2 cellular contexts compared by ENCODE assay signal in the genomic region with DNA sequence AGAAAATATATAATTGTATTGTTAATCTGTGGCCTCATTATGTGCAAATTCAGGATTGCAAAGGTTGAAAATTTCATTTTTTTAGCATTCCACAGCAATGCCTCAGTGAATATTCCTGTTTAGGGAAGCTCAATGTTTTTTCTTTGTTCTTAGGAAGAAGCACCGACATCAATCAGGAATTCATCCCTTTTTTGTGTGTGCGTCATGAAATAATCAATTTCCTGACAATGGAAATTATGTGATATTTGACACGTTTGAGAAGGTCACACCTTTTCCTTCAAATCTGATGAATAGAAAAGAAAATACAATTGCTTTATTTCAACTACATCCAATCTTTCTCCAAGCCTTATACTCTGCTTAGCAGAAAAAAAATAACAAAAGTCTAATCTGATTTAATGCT.
TF ChIP-seq lines count a peak whose summit lies in the region.

No MANE protein-coding gene starts in this region.

TF ChIP-seq in H1, 55 proteins besides CTCF, POLR2A, EP300 and RAD21:
- TF ChIP-seq, protein P1, sequence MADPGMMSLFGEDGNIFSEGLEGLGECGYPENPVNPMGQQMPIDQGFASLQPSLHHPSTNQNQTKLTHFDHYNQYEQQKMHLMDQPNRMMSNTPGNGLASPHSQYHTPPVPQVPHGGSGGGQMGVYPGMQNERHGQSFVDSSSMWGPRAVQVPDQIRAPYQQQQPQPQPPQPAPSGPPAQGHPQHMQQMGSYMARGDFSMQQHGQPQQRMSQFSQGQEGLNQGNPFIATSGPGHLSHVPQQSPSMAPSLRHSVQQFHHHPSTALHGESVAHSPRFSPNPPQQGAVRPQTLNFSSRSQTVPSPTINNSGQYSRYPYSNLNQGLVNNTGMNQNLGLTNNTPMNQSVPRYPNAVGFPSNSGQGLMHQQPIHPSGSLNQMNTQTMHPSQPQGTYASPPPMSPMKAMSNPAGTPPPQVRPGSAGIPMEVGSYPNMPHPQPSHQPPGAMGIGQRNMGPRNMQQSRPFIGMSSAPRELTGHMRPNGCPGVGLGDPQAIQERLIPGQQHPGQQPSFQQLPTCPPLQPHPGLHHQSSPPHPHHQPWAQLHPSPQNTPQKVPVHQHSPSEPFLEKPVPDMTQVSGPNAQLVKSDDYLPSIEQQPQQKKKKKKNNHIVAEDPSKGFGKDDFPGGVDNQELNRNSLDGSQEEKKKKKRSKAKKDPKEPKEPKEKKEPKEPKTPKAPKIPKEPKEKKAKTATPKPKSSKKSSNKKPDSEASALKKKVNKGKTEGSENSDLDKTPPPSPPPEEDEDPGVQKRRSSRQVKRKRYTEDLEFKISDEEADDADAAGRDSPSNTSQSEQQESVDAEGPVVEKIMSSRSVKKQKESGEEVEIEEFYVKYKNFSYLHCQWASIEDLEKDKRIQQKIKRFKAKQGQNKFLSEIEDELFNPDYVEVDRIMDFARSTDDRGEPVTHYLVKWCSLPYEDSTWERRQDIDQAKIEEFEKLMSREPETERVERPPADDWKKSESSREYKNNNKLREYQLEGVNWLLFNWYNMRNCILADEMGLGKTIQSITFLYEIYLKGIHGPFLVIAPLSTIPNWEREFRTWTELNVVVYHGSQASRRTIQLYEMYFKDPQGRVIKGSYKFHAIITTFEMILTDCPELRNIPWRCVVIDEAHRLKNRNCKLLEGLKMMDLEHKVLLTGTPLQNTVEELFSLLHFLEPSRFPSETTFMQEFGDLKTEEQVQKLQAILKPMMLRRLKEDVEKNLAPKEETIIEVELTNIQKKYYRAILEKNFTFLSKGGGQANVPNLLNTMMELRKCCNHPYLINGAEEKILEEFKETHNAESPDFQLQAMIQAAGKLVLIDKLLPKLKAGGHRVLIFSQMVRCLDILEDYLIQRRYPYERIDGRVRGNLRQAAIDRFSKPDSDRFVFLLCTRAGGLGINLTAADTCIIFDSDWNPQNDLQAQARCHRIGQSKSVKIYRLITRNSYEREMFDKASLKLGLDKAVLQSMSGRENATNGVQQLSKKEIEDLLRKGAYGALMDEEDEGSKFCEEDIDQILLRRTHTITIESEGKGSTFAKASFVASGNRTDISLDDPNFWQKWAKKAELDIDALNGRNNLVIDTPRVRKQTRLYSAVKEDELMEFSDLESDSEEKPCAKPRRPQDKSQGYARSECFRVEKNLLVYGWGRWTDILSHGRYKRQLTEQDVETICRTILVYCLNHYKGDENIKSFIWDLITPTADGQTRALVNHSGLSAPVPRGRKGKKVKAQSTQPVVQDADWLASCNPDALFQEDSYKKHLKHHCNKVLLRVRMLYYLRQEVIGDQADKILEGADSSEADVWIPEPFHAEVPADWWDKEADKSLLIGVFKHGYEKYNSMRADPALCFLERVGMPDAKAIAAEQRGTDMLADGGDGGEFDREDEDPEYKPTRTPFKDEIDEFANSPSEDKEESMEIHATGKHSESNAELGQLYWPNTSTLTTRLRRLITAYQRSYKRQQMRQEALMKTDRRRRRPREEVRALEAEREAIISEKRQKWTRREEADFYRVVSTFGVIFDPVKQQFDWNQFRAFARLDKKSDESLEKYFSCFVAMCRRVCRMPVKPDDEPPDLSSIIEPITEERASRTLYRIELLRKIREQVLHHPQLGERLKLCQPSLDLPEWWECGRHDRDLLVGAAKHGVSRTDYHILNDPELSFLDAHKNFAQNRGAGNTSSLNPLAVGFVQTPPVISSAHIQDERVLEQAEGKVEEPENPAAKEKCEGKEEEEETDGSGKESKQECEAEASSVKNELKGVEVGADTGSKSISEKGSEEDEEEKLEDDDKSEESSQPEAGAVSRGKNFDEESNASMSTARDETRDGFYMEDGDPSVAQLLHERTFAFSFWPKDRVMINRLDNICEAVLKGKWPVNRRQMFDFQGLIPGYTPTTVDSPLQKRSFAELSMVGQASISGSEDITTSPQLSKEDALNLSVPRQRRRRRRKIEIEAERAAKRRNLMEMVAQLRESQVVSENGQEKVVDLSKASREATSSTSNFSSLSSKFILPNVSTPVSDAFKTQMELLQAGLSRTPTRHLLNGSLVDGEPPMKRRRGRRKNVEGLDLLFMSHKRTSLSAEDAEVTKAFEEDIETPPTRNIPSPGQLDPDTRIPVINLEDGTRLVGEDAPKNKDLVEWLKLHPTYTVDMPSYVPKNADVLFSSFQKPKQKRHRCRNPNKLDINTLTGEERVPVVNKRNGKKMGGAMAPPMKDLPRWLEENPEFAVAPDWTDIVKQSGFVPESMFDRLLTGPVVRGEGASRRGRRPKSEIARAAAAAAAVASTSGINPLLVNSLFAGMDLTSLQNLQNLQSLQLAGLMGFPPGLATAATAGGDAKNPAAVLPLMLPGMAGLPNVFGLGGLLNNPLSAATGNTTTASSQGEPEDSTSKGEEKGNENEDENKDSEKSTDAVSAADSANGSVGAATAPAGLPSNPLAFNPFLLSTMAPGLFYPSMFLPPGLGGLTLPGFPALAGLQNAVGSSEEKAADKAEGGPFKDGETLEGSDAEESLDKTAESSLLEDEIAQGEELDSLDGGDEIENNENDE (IDR thresholded peaks at IDR 0.05; ENCODE audit: insufficient replicate concordance, low read length), result no peak
- no peak for TF ChIP-seq CREB1 (IDR thresholded peaks at IDR 0.05)
- TF ChIP-seq CBX8 (IDR thresholded peaks at IDR 0.05; ENCODE audit: borderline replicate concordance, low read depth, low read length), result no peak
- no peak for TF ChIP-seq ASH2L (IDR thresholded peaks at IDR 0.05; ENCODE audit: low read length)
- TF ChIP-seq SAP30 (IDR thresholded peaks at IDR 0.05; ENCODE audit: insufficient read depth, insufficient replicate concordance, low read length), result no peak
- TF ChIP-seq KDM5A (IDR thresholded peaks at IDR 0.05; ENCODE audit: low read length), result no peak
- TF ChIP-seq HDAC6 (IDR thresholded peaks at IDR 0.05; ENCODE audit: low read depth, low read length), result no peak
- no peak for TF ChIP-seq CTBP2 (IDR thresholded peaks at IDR 0.05; ENCODE audit: borderline replicate concordance, insufficient read depth, insufficient read length, low read length)
- no peak for TF ChIP-seq KDM1A (IDR thresholded peaks at IDR 0.05; ENCODE audit: borderline replicate concordance, low read length)
- TF ChIP-seq KDM4A (IDR thresholded peaks at IDR 0.05; ENCODE audit: low read depth, low read length, severe bottlenecking), result no peak
- TF ChIP-seq BCL11A (IDR thresholded peaks at IDR 0.05; ENCODE audit: low read depth in 2 of 2, low read length in 2 of 2), result no peak
- no peak for TF ChIP-seq MAX (IDR thresholded peaks at IDR 0.05)

TF ChIP-seq in neural cell, 6 proteins besides CTCF, POLR2A, EP300 and RAD21:
- TF ChIP-seq SMC3 (conservative IDR thresholded peaks at IDR 0.05; ENCODE audit: poor library complexity), result no peak
- TF ChIP-seq REST (IDR thresholded peaks at IDR 0.05; ENCODE audit: borderline replicate concordance), result peak; percentile 53
- TF ChIP-seq POLR2AphosphoS5 (IDR thresholded peaks at IDR 0.05), result no peak
- no peak for TF ChIP-seq MXI1 (conservative IDR thresholded peaks at IDR 0.05; ENCODE audit: poor library complexity, severe bottlenecking)
- TF ChIP-seq EZH2 (IDR thresholded peaks at IDR 0.05; ENCODE audit: borderline replicate concordance, insufficient read depth, low read length, poor library complexity, severe bottlenecking), result no peak
- TF ChIP-seq TAF1 (IDR thresholded peaks at IDR 0.05; ENCODE audit: low read depth), result no peak
